Comparison of ENCODE assay signal across 8 cellular contexts in genomic region chr17:67377727-67378443, GRCh38. TPM values are rescaled to one million over a fixed set of nuclear protein-coding genes. Genes with fewer than 3 reads are reported as not detected.
A peak's percentile ranks its signal among the peaks of the same experiment; 100 is the strongest.
DNase-seq lines count a peak whose midpoint lies in the region; ATAC-seq, FAIRE-seq and TF ChIP-seq lines count a peak whose summit lies in the region.

No MANE protein-coding gene starts in this region.

- in situ Hi-C loops in HepG2 (cut with HindIII; ENCODE audit: extremely low pct_ligation_motif_present, low pct_unique_long_range_greater_than_20kb) = loop anchor here (5.0 to 10.0 kb wide), 3 partner anchors 89 to 314 kb away; no protein-coding TSS in a partner anchor

- under 1% methylated on average over 26 of the region's 74 CpGs for WGBS in HepG2 (ENCODE audit: low lambda C conversion rate)

- TF ChIP-seq POLR2A in HepG2 (IDR thresholded peaks at IDR 0.05; ENCODE audit: insufficient read depth in 1 of 2, low read depth in 2 of 2, low read length in 2 of 2) = no peak

- H3K9me3 ChIP-seq in MG63 (no peaks in the 10 kb centered on the region), colonic mucosa (no peaks in the 10 kb centered on the region), HepG2 (ENCODE audit: low read length) (no peaks in the 10 kb centered on the region)

- H3K4me3 ChIP-seq in MG63 = peak overlapping the region; percentile 58
- H3K4me3 ChIP-seq in colonic mucosa = peak overlapping the region; percentile 82
- H3K4me3 ChIP-seq in HepG2 (replicated peaks in 1 of 3; ENCODE audit: insufficient read depth in 1 of 3, low read depth in 2 of 3, low read length in 3 of 3) = peak overlapping the region; percentile 87 to 90 (median 87)

- H3K36me3 ChIP-seq in MG63 (no peaks in the 10 kb centered on the region), colonic mucosa (no peaks in the 10 kb centered on the region), HepG2 (replicated peaks in 1 of 2; ENCODE audit: control insufficient read depth in 1 of 2, insufficient read depth in 2 of 2, low read length in 2 of 2) (no peaks in the 10 kb centered on the region)

- H3K27me3 ChIP-seq in MG63 (no peaks in the 10 kb centered on the region), colonic mucosa (no peaks in the 10 kb centered on the region), HepG2 (ENCODE audit: control insufficient read depth in 1 of 2, insufficient read depth in 2 of 2, low read length in 2 of 2) (0 out of 5 replicates have a peak, but pooled peaks cover 0 to 6% of the 10 kb centered on the region in 2 experiments)

- no peak overlapping the region for H2AFZ ChIP-seq in HepG2 (ENCODE audit: low read length)

- TF ChIP-seq RAD21 in HepG2 (CRISPR knock-in tag; IDR thresholded peaks at IDR 0.05) = peak; percentile 15; the same call in 1 of the 2 replicates

- no peaks in the 10 kb centered on the region for H3K79me2 ChIP-seq in HepG2 (ENCODE audit: insufficient read depth, low read length)

- no peak for FAIRE-seq in HepG2 (lab: Jason Lieb, UNC)

- ATAC-seq in GM21447 (IDR thresholded peaks at IDR 0.05; ENCODE audit: unreplicated experiment) = peak; percentile 28
- peak; percentile 68 for ATAC-seq in HepG2
- no peak for ATAC-seq in GM18867 (IDR thresholded peaks at IDR 0.05; ENCODE audit: unreplicated experiment)

- H4K20me1 ChIP-seq in HepG2 (ENCODE audit: insufficient read depth, low read length) = no peaks in the 10 kb centered on the region

- peak; percentile 27 for TF ChIP-seq CTCF in colonic mucosa (IDR thresholded peaks at IDR 0.05)
- TF ChIP-seq CTCF in HepG2 (CRISPR knock-in tag; IDR thresholded peaks at IDR 0.05) = peak; percentile 56

- H3K27ac ChIP-seq in colonic mucosa = peak overlapping the region; percentile 92
- no peak overlapping the region for H3K27ac ChIP-seq in HepG2 (ENCODE audit: extremely low read length, insufficient read depth, low read length)

- peak overlapping the region; percentile 87 to 90 for H3K9ac ChIP-seq in colonic mucosa (ENCODE audit: low read depth in 2 of 2, low read length in 2 of 2)
- peak overlapping the region; percentile 68 for H3K9ac ChIP-seq in HepG2 (ENCODE audit: insufficient read depth, low read depth, low read length)

- H3K4me1 ChIP-seq in colonic mucosa = no peaks in the 10 kb centered on the region
- peaks cover 42% of the 10 kb centered on the region for H3K4me1 ChIP-seq in HepG2 (ENCODE audit: insufficient read depth, low read length)

- BruUV-seq in HepG2 (replicated peaks; lab: Mats Ljungman, UMichigan) = TSS peak; percentile 49

- POLR2A ChIA-PET in HepG2 (lab: Yijun Ruan, JAX) = interaction anchor here (0.7 to 2.5 kb wide), 3 partner anchors 11 to 339 kb away, joined by 3 to 12 read pairs (median 4); partner anchors contain the start of gene PSMD12

- DNase-seq in CD1c-positive myeloid dendritic cell (ENCODE audit: extremely low spot score) = peak; percentile 68
- DNase-seq in MG63 = peak; percentile 54
- DNase-seq in activated CD4-positive, alpha-beta T cell treated with anti-CD3 and anti-CD28 coated beads for 1 hour = peak; percentile 33
- peak; percentile 58 for DNase-seq in colonic mucosa
- DNase-seq in HepG2 (ENCODE audit: low spot score) = no peak
- DNase-seq in stimulated activated CD8-positive, alpha-beta memory T cell treated with anti-CD3 and anti-CD28 coated beads, Interleukin-12 subunit alpha, Interleukin-12 subunit beta, amount 100 ng/mL, for 4 hours (ENCODE audit: low read depth) = peak; percentile 37

- CTCF ChIA-PET in HepG2 (lab: Yijun Ruan, JAX; ENCODE audit: low intra/inter-chr PET ratio, low total read pairs) = interaction anchor here (0.7 to 2.5 kb wide), 9 partner anchors 9 to 312 kb away, joined by 3 to 21 read pairs (median 5); no protein-coding TSS in a partner anchor

- H3K4me2 ChIP-seq in HepG2 (ENCODE audit: low read depth, low read length) = peak overlapping the region; percentile 99

- intact Hi-C loops in colonic mucosa (cut with DNase I) (loop anchor here (2.0 to 10.0 kb wide), 2 partner anchors 97 to 227 kb away; no protein-coding TSS in a partner anchor), HepG2 (cut with micrococcal nuclease; ENCODE audit: unreplicated experiment) (loop anchor here (1.0 to 5.0 kb wide), 2 partner anchors 12 to 254 kb away; partner anchors contain the start of gene PSMD12)

- TF ChIP-seq EP300 in HepG2 (IDR thresholded peaks at IDR 0.05; ENCODE audit: low read depth in 2 of 2, low read length in 2 of 2) (no peak), HepG2 (CRISPR knock-in tag; IDR thresholded peaks at IDR 0.05; ENCODE audit: borderline replicate concordance) (no peak)

RNA-seq across cellular contexts. Expression of gene PITPNC1, which starts 0.8 kb away (rescaled TPM):
- 0.49 and 0.99 TPM in 2 replicates for total RNA-seq in MG63 (2014; rRNA removed; shearing (Covaris generic); ENCODE audit: low replicate concordance)
- total RNA-seq in colonic mucosa (10 to 100 TPM; 10.8 to 20.4 TPM), HepG2 (2016; rRNA removed; fragmentation: Illumina TruSeq; extraction: Trizol) (3.7 and 4.1 TPM in 2 replicates)
- 2.6 and 3.8 TPM in 2 replicates for total RNA-seq in HepG2 (2016; cell fraction: cytosol; rRNA removed; fragmentation: Illumina TruSeq; extraction: Trizol; ENCODE audit: low read depth)
- total RNA-seq in HepG2 (2016; cell fraction: insoluble cytoplasmic fraction; rRNA removed; fragmentation: Illumina TruSeq; extraction: Trizol) = 3.1 and 4.2 TPM in 2 replicates
- total RNA-seq in HepG2 (2016; cell fraction: membrane; rRNA removed; fragmentation: Illumina TruSeq; extraction: Trizol) = 5.9 and 7.2 TPM in 2 replicates
- 3.4 and 3.9 TPM in 2 replicates for total RNA-seq in HepG2 (2016; cell fraction: nucleus; rRNA removed; fragmentation: Illumina TruSeq; extraction: Trizol)
- polyA plus RNA-seq in HepG2 (2011; rRNA removed) = 3.8 and 5.7 TPM in 2 replicates
- polyA plus RNA-seq in HepG2 (2011; cell fraction: cytosol; rRNA removed) = 3.4 and 4.7 TPM in 2 replicates
- 1.5 and 1.9 TPM in 2 replicates for polyA plus RNA-seq in HepG2 (2011; cell fraction: nucleus; rRNA removed)
- polyA plus RNA-seq in HepG2 (2012) = 4.6 and 6.5 TPM in 2 replicates
- polyA plus RNA-seq in HepG2 (2016; cell fraction: cytosol; fragmentation: Illumina TruSeq; extraction: Trizol; ENCODE audit: low read depth) = 5.8 and 6.2 TPM in 2 replicates
- 4.8 and 6.5 TPM in 2 replicates for polyA plus RNA-seq in HepG2 (2016; cell fraction: insoluble cytoplasmic fraction; fragmentation: Illumina TruSeq; extraction: Trizol; ENCODE audit: low read depth)
- polyA plus RNA-seq in HepG2 (2016; cell fraction: membrane; fragmentation: Illumina TruSeq; extraction: Trizol; ENCODE audit: low read depth) = 8.3 and 9.8 TPM in 2 replicates
- 4.8 and 6.1 TPM in 2 replicates for polyA plus RNA-seq in HepG2 (2016; cell fraction: nucleus; fragmentation: Illumina TruSeq; extraction: Trizol; ENCODE audit: insufficient read depth, low read depth)
- polyA minus RNA-seq in HepG2 (2011; rRNA and poly(A)+ RNA removed; ENCODE audit: low replicate concordance) = 2.4 and 9.2 TPM in 2 replicates
- 3.4 and 3.7 TPM in 2 replicates for polyA minus RNA-seq in HepG2 (2011; cell fraction: cytosol; rRNA and poly(A)+ RNA removed)
- polyA minus RNA-seq in HepG2 (2011; cell fraction: nucleus; rRNA and poly(A)+ RNA removed) = 5.8 and 7.1 TPM in 2 replicates

RNA-seq across cellular contexts. Expression of gene PSMD12, which starts 11.5 kb away (rescaled TPM):
- 20.5 and 53.9 TPM in 2 replicates for total RNA-seq in MG63 (2014; rRNA removed; shearing (Covaris generic); ENCODE audit: low replicate concordance)
- total RNA-seq in colonic mucosa (10 to 100 TPM; 39.4 to 51.1 TPM), HepG2 (2016; rRNA removed; fragmentation: Illumina TruSeq; extraction: Trizol) (71.7 and 115 TPM in 2 replicates)
- total RNA-seq in HepG2 (2016; cell fraction: cytosol; rRNA removed; fragmentation: Illumina TruSeq; extraction: Trizol; ENCODE audit: low read depth) = 7.4 and 12.1 TPM in 2 replicates
- total RNA-seq in HepG2 (2016; cell fraction: insoluble cytoplasmic fraction; rRNA removed; fragmentation: Illumina TruSeq; extraction: Trizol) = 75.7 and 110 TPM in 2 replicates
- 18.1 and 21.0 TPM in 2 replicates for total RNA-seq in HepG2 (2016; cell fraction: membrane; rRNA removed; fragmentation: Illumina TruSeq; extraction: Trizol)
- 55.8 and 57.0 TPM in 2 replicates for total RNA-seq in HepG2 (2016; cell fraction: nucleus; rRNA removed; fragmentation: Illumina TruSeq; extraction: Trizol)
- polyA plus RNA-seq in HepG2 (2011; rRNA removed) = 25.3 and 27.4 TPM in 2 replicates
- 15.9 and 21.9 TPM in 2 replicates for polyA plus RNA-seq in HepG2 (2011; cell fraction: cytosol; rRNA removed)
- 13.2 and 13.6 TPM in 2 replicates for polyA plus RNA-seq in HepG2 (2011; cell fraction: nucleus; rRNA removed)
- 54.8 and 61.8 TPM in 2 replicates for polyA plus RNA-seq in HepG2 (2012)
- 10.3 and 10.9 TPM in 2 replicates for polyA plus RNA-seq in HepG2 (2016; cell fraction: cytosol; fragmentation: Illumina TruSeq; extraction: Trizol; ENCODE audit: low read depth)
- polyA plus RNA-seq in HepG2 (2016; cell fraction: insoluble cytoplasmic fraction; fragmentation: Illumina TruSeq; extraction: Trizol; ENCODE audit: low read depth) = 145 and 154 TPM in 2 replicates
- 14.8 and 15.6 TPM in 2 replicates for polyA plus RNA-seq in HepG2 (2016; cell fraction: membrane; fragmentation: Illumina TruSeq; extraction: Trizol; ENCODE audit: low read depth)
- polyA plus RNA-seq in HepG2 (2016; cell fraction: nucleus; fragmentation: Illumina TruSeq; extraction: Trizol; ENCODE audit: insufficient read depth, low read depth) = 77.3 and 80.9 TPM in 2 replicates
- 7.5 and 11.6 TPM in 2 replicates for polyA minus RNA-seq in HepG2 (2011; rRNA and poly(A)+ RNA removed; ENCODE audit: low replicate concordance)
- 26.6 and 26.8 TPM in 2 replicates for polyA minus RNA-seq in HepG2 (2011; cell fraction: cytosol; rRNA and poly(A)+ RNA removed)
- polyA minus RNA-seq in HepG2 (2011; cell fraction: nucleus; rRNA and poly(A)+ RNA removed) = 50.7 and 56.8 TPM in 2 replicates
